6 cellular contexts compared by ENCODE assay signal in the genomic region with DNA sequence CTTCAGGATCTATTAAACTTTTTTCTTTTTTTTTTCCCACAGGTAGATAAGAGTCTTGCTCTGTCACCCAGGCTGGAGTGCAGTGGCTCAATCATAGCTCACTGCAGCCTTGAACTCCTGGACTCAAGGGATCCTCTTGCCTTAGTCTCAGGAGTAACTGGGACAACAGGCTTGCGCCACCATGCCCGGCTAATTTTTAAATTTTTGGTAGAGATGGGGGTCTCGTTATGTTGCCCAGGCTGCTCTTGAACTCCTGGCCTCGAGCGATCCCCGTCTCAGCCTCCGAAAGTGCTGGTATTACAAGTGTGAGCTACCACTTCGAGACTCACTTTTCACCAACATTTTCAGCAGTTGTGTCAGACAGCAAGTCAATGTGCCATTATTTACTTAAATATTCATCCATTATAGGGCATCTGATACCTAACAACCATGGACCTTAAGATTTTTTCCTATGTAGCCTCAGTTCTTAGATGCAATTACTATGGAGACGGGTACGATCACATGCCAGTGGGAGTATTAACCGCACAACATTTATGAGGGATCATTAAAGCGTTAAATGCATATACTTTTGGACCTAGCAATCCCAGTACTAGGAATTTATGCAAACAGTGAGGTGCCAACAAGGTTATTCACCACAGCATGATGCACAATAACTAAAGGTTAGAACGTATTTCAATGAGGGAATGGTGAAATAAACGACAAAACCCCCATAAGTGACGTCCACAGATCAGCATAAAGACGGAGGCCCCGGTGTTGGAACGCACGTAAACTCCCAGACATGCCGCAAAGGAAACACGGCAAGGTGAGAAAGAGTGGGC.
DNase-seq lines count a peak whose midpoint lies in the region; ATAC-seq and TF ChIP-seq lines count a peak whose summit lies in the region.

No MANE protein-coding gene starts in this region.

- H3K4me3 ChIP-seq in SK-N-MC (peak overlapping the region; percentile 91), fibroblast of mammary gland (ENCODE audit: control insufficient read depth, low read depth, low read length) (peak overlapping the region; percentile 90)

- TF ChIP-seq CTCF in fibroblast of mammary gland (conservative IDR thresholded peaks at IDR 0.05; ENCODE audit: control insufficient read depth, insufficient read depth, low read depth, low read length) = no peak

- peak; percentile 8 for ATAC-seq in GM21423 (IDR thresholded peaks at IDR 0.05; ENCODE audit: unreplicated experiment)
- ATAC-seq in GM18519 (IDR thresholded peaks at IDR 0.05; ENCODE audit: low FRiP score, unreplicated experiment) = no peak

- H3K9me3 ChIP-seq in SK-N-MC (ENCODE audit: low read depth, low read length) = no peaks in the 10 kb centered on the region

- DNase-seq in SK-N-MC (ENCODE audit: low read depth, low spot score) (no peak), fibroblast of mammary gland (ENCODE audit: low read depth) (peak; percentile 19), D341Med (ENCODE audit: low spot score) (no peak)
- peak; percentile 66 for DNase-seq in stimulated activated CD4-positive, alpha-beta T cell treated with anti-CD3 and anti-CD28 coated beads, Interleukin-4, amount 100 ng/mL, for 1 hour

- H3K9ac ChIP-seq in SK-N-MC (ENCODE audit: insufficient read length) = peak overlapping the region; percentile 78

- peaks cover 15% of the 10 kb centered on the region for H3K36me3 ChIP-seq in SK-N-MC (ENCODE audit: insufficient read depth, low read length)

- H3K27ac ChIP-seq in SK-N-MC = no peak overlapping the region

Comparison
In these comparisons a context has a peak if more than half of its experiments do, and no peak if none do; other contexts are left out.
1. DNase-seq: peak in fibroblast of mammary gland (single experiment) and stimulated activated CD4-positive, alpha-beta T cell treated with anti-CD3 and anti-CD28 coated beads, Interleukin-4, amount 100 ng/mL, for 1 hour (single experiment); none in SK-N-MC (single experiment) and D341Med (single experiment).